ENCODE assay signal across 8 cellular contexts in the genomic region with DNA sequence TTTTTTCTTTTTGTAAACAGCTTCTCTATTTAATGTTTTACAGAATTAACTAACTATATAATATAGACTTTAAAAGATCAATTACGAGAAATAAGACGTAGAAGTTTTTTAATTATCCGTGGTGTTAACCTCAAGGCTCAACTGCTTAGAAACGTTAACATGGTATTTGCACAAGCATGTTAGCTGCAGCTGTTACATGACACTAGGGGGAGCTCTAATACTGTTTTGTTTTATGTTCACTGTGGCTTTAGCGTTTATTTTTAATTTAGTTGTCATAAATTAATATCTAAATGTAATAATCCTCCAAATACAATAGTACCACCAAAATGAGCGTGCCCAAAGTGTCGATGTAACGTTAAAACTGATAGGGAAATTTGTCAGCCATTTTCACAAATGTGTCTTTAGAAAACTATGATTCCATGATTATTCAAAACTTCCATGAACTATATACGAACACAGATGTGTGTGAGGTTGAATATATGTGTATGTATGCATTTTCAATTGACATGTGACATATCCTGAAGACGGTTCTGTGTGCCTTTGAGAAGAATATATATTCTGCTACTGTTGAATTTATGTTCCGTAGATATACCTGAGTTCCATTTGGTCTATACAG.
DNase-seq lines count a peak whose midpoint lies in the region; TF ChIP-seq lines count a peak whose summit lies in the region.

No MANE protein-coding gene starts in this region.

- CTCF ChIA-PET in GM10248 (lab: Yijun Ruan, JAX): interaction anchor here (1.2 to 1.4 kb wide), 5 partner anchors 9 to 21 kb away, joined by 3 to 4 read pairs (median 3); no protein-coding TSS in a partner anchor

- no peak overlapping the region for H3K4me3 ChIP-seq in lower leg skin (ENCODE audit: low read depth, poor library complexity, severe bottlenecking)

- intact Hi-C loops in lower leg skin (cut with DNase I; ENCODE audit: low total_unique reads): no loop called here

- POLR2A ChIA-PET in GM10248 (lab: Yijun Ruan, JAX): no interaction called here

- peak; percentile 91 for TF ChIP-seq CTCF in GM10248 (IDR thresholded peaks at IDR 0.05; ENCODE audit: control extremely low read depth, extremely low read depth, low read depth, missing control alignments)
- TF ChIP-seq CTCF in lower leg skin (IDR thresholded peaks at IDR 0.05): no peak

- 15 to 16% methylated on average over 11 of the region's 11 CpGs for WGBS in lower leg skin, 2 donors

- no peak for TF ChIP-seq POLR2A in lower leg skin (IDR thresholded peaks at IDR 0.05)

- DNase-seq in GM10248 (ENCODE audit: extremely low spot score) (peak; percentile 19), HCEC 1CT (peak; percentile 32), NCI-H1105 (lab: John Stamatoyannopoulos, UW) (peak; percentile 15), amniotic epithelial cell (ENCODE audit: low read depth) (peak; percentile 18), kidney glomerular epithelial cell (lab: John Stamatoyannopoulos, UW) (peak; percentile 71), GF-D8 (lab: John Stamatoyannopoulos, UW) (no peak), activated T-cell treated with anti-CD3 and anti-CD28 coated beads for 4 hours (no peak), lower leg skin (ENCODE audit: low spot score in 2 of 2) (no peak)

Comparison
In these comparisons a context has a peak if more than half of its experiments do, and no peak if none do; other contexts are left out.
1. DNase-seq: peak in GM10248 (single experiment), HCEC 1CT (single experiment), NCI-H1105 (single experiment), amniotic epithelial cell (single experiment) and kidney glomerular epithelial cell (single experiment); none in GF-D8 (single experiment), activated T-cell treated with anti-CD3 and anti-CD28 coated beads for 4 hours (single experiment) and lower leg skin (0 of 2).